In the genomic region with DNA sequence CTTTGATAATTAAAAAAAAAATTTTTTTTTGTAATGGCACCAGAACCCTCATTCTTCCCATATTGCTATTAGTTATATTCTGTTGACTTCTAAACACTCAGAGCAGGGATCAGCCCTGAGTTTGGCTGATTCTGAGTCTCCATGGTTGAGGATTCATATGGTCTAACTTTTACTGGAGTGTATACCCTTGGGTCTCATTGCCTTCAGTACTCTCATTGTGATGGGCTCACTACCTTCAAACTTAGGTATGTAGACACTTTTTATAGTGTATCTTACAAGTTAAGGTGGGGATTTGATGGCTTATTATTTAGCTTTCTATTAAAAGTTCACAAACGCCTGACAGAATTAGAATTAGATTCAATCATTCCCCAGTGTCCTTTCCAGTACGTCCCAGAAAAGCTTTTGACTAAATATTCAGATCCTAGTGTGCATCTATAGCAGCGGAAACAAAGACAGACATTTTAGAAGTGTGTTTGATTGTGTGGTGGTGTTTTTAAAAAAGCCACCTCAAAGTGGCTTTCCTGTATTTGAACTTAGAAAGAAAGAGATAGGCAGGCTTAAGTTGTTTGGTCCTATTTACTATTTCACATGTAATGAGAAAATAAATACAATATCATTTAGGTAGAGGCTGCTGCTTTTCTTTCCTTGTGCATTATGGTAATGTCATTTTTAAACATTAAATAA, we compare ENCODE assay signal across 11 cellular contexts. TPM values are rescaled to one million over a fixed set of nuclear protein-coding genes. Genes with fewer than 3 reads are reported as not detected.
A peak's percentile ranks its signal among the peaks of the same experiment; 100 is the strongest.
DNase-seq lines count a peak whose midpoint lies in the region; ATAC-seq and TF ChIP-seq lines count a peak whose summit lies in the region.
"Had no signal": no experiment of that assay in that cellular context is flagged by ENCODE, and none has a peak within 500 bp of the region (broad histone marks: within the 10 kb centered on the region; RNA-seq: fewer than 3 reads in every experiment).

No MANE protein-coding gene starts in this region.

- intact Hi-C loops in A673 (cut with micrococcal nuclease; ENCODE audit: unreplicated experiment) = no loop called here
- intact Hi-C loops in natural killer cell (cut with micrococcal nuclease) = loop anchor here (1.0 kb wide), 1 partner anchor 9 kb away; no protein-coding TSS in a partner anchor

- H3K27me3 ChIP-seq in A673 (replicated peaks; ENCODE audit: insufficient read depth, low read depth, low read length, poor library complexity) = no peaks in the 10 kb centered on the region

- peaks cover 5% of the 10 kb centered on the region for H3K36me3 Mint-ChIP-seq in natural killer cell

- H3K27ac Mint-ChIP-seq in natural killer cell = peak overlapping the region; percentile 97 to 98

- no peaks in the 10 kb centered on the region for H3K9me3 ChIP-seq in A673 (ENCODE audit: low read depth, low read length, poor library complexity, severe bottlenecking)

- CTCF ChIA-PET in A673 (lab: Charles Lee) = interaction anchor here (1.2 kb wide), 1 partner anchor 14 kb away, joined by 3 read pairs; no protein-coding TSS in a partner anchor

- no peak overlapping the region for H3K4me3 ChIP-seq in A673 (ENCODE audit: low read depth, low read length, poor library complexity, severe bottlenecking)
- peak overlapping the region; percentile 50 for H3K4me3 ChIP-seq in NB4 (ENCODE audit: low read depth, low read length)

- H3K4me3 Mint-ChIP-seq in natural killer cell = peak overlapping the region; percentile 98

- peaks cover 21% of the 10 kb centered on the region for H3K4me1 ChIP-seq in A673 (ENCODE audit: insufficient read depth, low read length, poor library complexity, severe bottlenecking)

- H3K4me1 Mint-ChIP-seq in natural killer cell = peaks cover 44 to 49% of the 10 kb centered on the region in 2 donors

- TF ChIP-seq CTCF in A673 (conservative IDR thresholded peaks at IDR 0.05; ENCODE audit: low read depth, low read length) (no peak), NB4 (IDR thresholded peaks at IDR 0.05; ENCODE audit: low read depth, low read length) (no peak), natural killer cell (IDR thresholded peaks at IDR 0.05) (no peak)

- TF ChIP-seq POLR2A in NB4 (IDR thresholded peaks at IDR 0.05; ENCODE audit: extremely low read depth, insufficient read length) = no peak

- POLR2A ChIA-PET in A673 (lab: Charles Lee; ENCODE audit: low non-redundant PET) = interaction anchor here (0.6 kb wide), 1 partner anchor 14 kb away, joined by 6 read pairs; no protein-coding TSS in a partner anchor

- H3K27me3 Mint-ChIP-seq in natural killer cell (ENCODE audit: low read depth in 2 of 2) = no peaks in the 10 kb centered on the region

- H3K27ac ChIP-seq in A673 (ENCODE audit: low read depth, low read length, poor library complexity, severe bottlenecking) (peak overlapping the region; percentile 14), cingulate gyrus (ENCODE audit: low read depth, low read length) (peak overlapping the region; percentile 85)

- no TSS peak for BruUV-seq in A673 (replicated peaks; lab: Mats Ljungman, UMichigan)

- no peaks in the 10 kb centered on the region for H3K36me3 ChIP-seq in A673 (ENCODE audit: insufficient read depth, low read length, poor library complexity, severe bottlenecking)

- DNase-seq in A673 (ENCODE audit: low spot score) (no peak), NB4 (ENCODE audit: low read depth) (no peak), natural killer cell (no peak), DMS114 treated with DMSO at 0.1 percent for 48 hours (lab: John Stamatoyannopoulos, UW; ENCODE audit: unreplicated experiment) (no peak)
- DNase-seq: DMS79, H7, NCI-H1048 had no signal

- ATAC-seq in natural killer cell (peak in 2 of 3 donors; percentile 7 to 29), GM21381 (IDR thresholded peaks at IDR 0.05; ENCODE audit: unreplicated experiment) (no peak), GM18511 (IDR thresholded peaks at IDR 0.05; ENCODE audit: unreplicated experiment) (no peak), HG03521 (IDR thresholded peaks at IDR 0.05; ENCODE audit: unreplicated experiment) (no peak)

- no peaks in the 10 kb centered on the region for H3K9me3 Mint-ChIP-seq in natural killer cell

RNA-seq across cellular contexts. Expression of a gene that starts 1.4 kb away (rescaled TPM):
- total RNA-seq in A673 (2021) (261 and 265 TPM in 2 replicates), natural killer cell (100 to 1,000 TPM; 752 to 811 (median 752) TPM)

Comparison
In these comparisons a context has a peak if more than half of its experiments do, and no peak if none do; other contexts are left out.
1. ATAC-seq: peak in natural killer cell (2 of 3); none in GM21381 (single experiment), GM18511 (single experiment) and HG03521 (single experiment).